1 cellular context compared by ENCODE assay signal in genomic region chr13:99980201-99981114, GRCh38.
TF ChIP-seq lines count a peak whose summit lies in the region.

No MANE protein-coding gene starts in this region.

TF ChIP-seq in HepG2, 621 proteins besides CTCF, POLR2A, EP300 and RAD21 (continues in another document):
- TF ChIP-seq ZBTB21 (CRISPR knock-in tag; IDR thresholded peaks at IDR 0.05): no peak
- TF ChIP-seq ATF7-NPFF (CRISPR knock-in tag; IDR thresholded peaks at IDR 0.05; ENCODE audit: low read depth): peak; percentile 73
- TF ChIP-seq NR0B2 (CRISPR knock-in tag; IDR thresholded peaks at IDR 0.05): peak; percentile 45; the same call in 1 of the 2 replicates
- TF ChIP-seq TMF1 (CRISPR knock-in tag; IDR thresholded peaks at IDR 0.05; ENCODE audit: low read depth): 0 out of 2 replicates have a peak, but pooled peaks have one; percentile 39
- TF ChIP-seq ZNF574 (CRISPR knock-in tag; IDR thresholded peaks at IDR 0.05): 0 out of 2 replicates have a peak, but pooled peaks have one; percentile 38
- peak; percentile 53; the same call in 1 of the 2 replicates for TF ChIP-seq ARNT2 (CRISPR knock-in tag; IDR thresholded peaks at IDR 0.05; ENCODE audit: low read depth)
- no peak for TF ChIP-seq MAZ (IDR thresholded peaks at IDR 0.05; ENCODE audit: borderline replicate concordance, low read depth, low read length)
- TF ChIP-seq MAZ (CRISPR knock-in tag; IDR thresholded peaks at IDR 0.05; ENCODE audit: low read depth): peak; percentile 53; the same call in 1 of the 2 replicates
- TF ChIP-seq DMAP1 (CRISPR knock-in tag; IDR thresholded peaks at IDR 0.05): 0 out of 2 replicates have a peak, but pooled peaks have one; percentile 13
- peak; percentile 60; the same call in 1 of the 2 replicates for TF ChIP-seq ZNF451 (CRISPR knock-in tag; IDR thresholded peaks at IDR 0.05)
- TF ChIP-seq NKX3-1 (CRISPR knock-in tag; IDR thresholded peaks at IDR 0.05): 0 out of 2 replicates have a peak, but pooled peaks have one; percentile 27
- peak; percentile 70; the same call in 1 of the 2 replicates for TF ChIP-seq ZNF616 (CRISPR knock-in tag; IDR thresholded peaks at IDR 0.05; ENCODE audit: low read depth)
- TF ChIP-seq TFDP2 (CRISPR knock-in tag; IDR thresholded peaks at IDR 0.05): peak; percentile 40; the same call in 1 of the 2 replicates
- TF ChIP-seq ZNF674 (CRISPR knock-in tag; IDR thresholded peaks at IDR 0.05; ENCODE audit: low read depth): no peak
- peak; percentile 30; the same call in 1 of the 2 replicates for TF ChIP-seq KDM5B (CRISPR knock-in tag; IDR thresholded peaks at IDR 0.05; ENCODE audit: borderline replicate concordance)
- no peak for TF ChIP-seq LCORL (IDR thresholded peaks at IDR 0.05)
- 0 out of 2 replicates have a peak, but pooled peaks have one; percentile 25 for TF ChIP-seq LCORL (CRISPR knock-in tag; IDR thresholded peaks at IDR 0.05)
- 0 out of 2 replicates have a peak, but pooled peaks have one; percentile 26 for TF ChIP-seq HOXD1 (CRISPR knock-in tag; IDR thresholded peaks at IDR 0.05)
- 0 out of 2 replicates have a peak, but pooled peaks have one; percentile 20 for TF ChIP-seq MXD1 (CRISPR knock-in tag; IDR thresholded peaks at IDR 0.05)
- peak; percentile 39; the same call in 1 of the 2 replicates for TF ChIP-seq ZMYM4 (CRISPR knock-in tag; IDR thresholded peaks at IDR 0.05)
- TF ChIP-seq ZNF12 (CRISPR knock-in tag; IDR thresholded peaks at IDR 0.05): no peak
- TF ChIP-seq ZFY (CRISPR knock-in tag; IDR thresholded peaks at IDR 0.05): peak; percentile 78
- no peak; the same call in 1 of the 2 replicates for TF ChIP-seq E2F2 (CRISPR knock-in tag; IDR thresholded peaks at IDR 0.05; ENCODE audit: borderline replicate concordance)
- TF ChIP-seq PHF8 (CRISPR knock-in tag; IDR thresholded peaks at IDR 0.05): no peak
- TF ChIP-seq ZNF766 (CRISPR knock-in tag; IDR thresholded peaks at IDR 0.05; ENCODE audit: borderline replicate concordance): 0 out of 2 replicates have a peak, but pooled peaks have one; percentile 38
- TF ChIP-seq POGK (CRISPR knock-in tag; conservative IDR thresholded peaks at IDR 0.05): 0 out of 2 replicates have a peak, but pooled peaks have one; percentile 33
- TF ChIP-seq HNRNPLL (IDR thresholded peaks at IDR 0.05; ENCODE audit: low read depth, low read length, poor library complexity, severe bottlenecking): peak; percentile 79
- TF ChIP-seq SRY (CRISPR knock-in tag; IDR thresholded peaks at IDR 0.05): no peak
- TF ChIP-seq SP4 (CRISPR knock-in tag; IDR thresholded peaks at IDR 0.05): peak; percentile 46; the same call in 1 of the 2 replicates
- peak; percentile 24; the same call in 1 of the 2 replicates for TF ChIP-seq ZFP91 (CRISPR knock-in tag; IDR thresholded peaks at IDR 0.05; ENCODE audit: borderline replicate concordance)
- TF ChIP-seq SALL2 (CRISPR knock-in tag; IDR thresholded peaks at IDR 0.05): 0 out of 2 replicates have a peak, but pooled peaks have one; percentile 23
- peak; percentile 45; the same call in 1 of the 2 replicates for TF ChIP-seq ZBTB14 (CRISPR knock-in tag; IDR thresholded peaks at IDR 0.05)
- TF ChIP-seq ETS1 (CRISPR knock-in tag; IDR thresholded peaks at IDR 0.05): no peak
- TF ChIP-seq HNRNPK (IDR thresholded peaks at IDR 0.05; ENCODE audit: low read depth, low read length, poor library complexity, severe bottlenecking): peak; percentile 94
- 0 out of 2 replicates have a peak, but pooled peaks have one; percentile 76 for TF ChIP-seq ZNF773 (CRISPR knock-in tag; IDR thresholded peaks at IDR 0.05; ENCODE audit: borderline replicate concordance)
- TF ChIP-seq ZNF142 (CRISPR knock-in tag; IDR thresholded peaks at IDR 0.05): peak; percentile 76; the same call in 1 of the 2 replicates
